ENCODE assay signal across 1 cellular context in genomic region chr11:102552447-102553200, GRCh38.
TF ChIP-seq lines count a peak whose summit lies in the region.

No MANE protein-coding gene starts in this region.

TF ChIP-seq in H1, 55 proteins besides CTCF, POLR2A, EP300 and RAD21:
- no peak for TF ChIP-seq KDM4A (IDR thresholded peaks at IDR 0.05; ENCODE audit: low read depth, low read length, severe bottlenecking)
- no peak for TF ChIP-seq SAP30 (IDR thresholded peaks at IDR 0.05; ENCODE audit: insufficient read depth, insufficient replicate concordance, low read length)
- TF ChIP-seq ASH2L (IDR thresholded peaks at IDR 0.05; ENCODE audit: low read length) = no peak
- TF ChIP-seq SP1 (IDR thresholded peaks at IDR 0.05; ENCODE audit: low read depth, low read length) = no peak
- no peak for TF ChIP-seq YY1 (IDR thresholded peaks at IDR 0.05; ENCODE audit: low read depth, low read length)
- TF ChIP-seq SIN3A (conservative IDR thresholded peaks at IDR 0.05 in 1 of 2, IDR thresholded peaks at IDR 0.05 in 1 of 2; ENCODE audit: low read depth in 1 of 2, low read length in 2 of 2) = no peak
- TF ChIP-seq MAFK (IDR thresholded peaks at IDR 0.05; ENCODE audit: low read depth, low read length) = no peak
- TF ChIP-seq RXRA (IDR thresholded peaks at IDR 0.05; ENCODE audit: insufficient read depth, low read depth, low read length) = no peak
- no peak for TF ChIP-seq KDM5A (IDR thresholded peaks at IDR 0.05; ENCODE audit: low read length)
- TF ChIP-seq CHD1 (IDR thresholded peaks at IDR 0.05; ENCODE audit: low read depth, low read length) = no peak
- no peak for TF ChIP-seq BCL11A (IDR thresholded peaks at IDR 0.05; ENCODE audit: low read depth in 2 of 2, low read length in 2 of 2)
- no peak for TF ChIP-seq POU5F1 (IDR thresholded peaks at IDR 0.05; ENCODE audit: low read depth, low read length)
- TF ChIP-seq NRF1 (IDR thresholded peaks at IDR 0.05; ENCODE audit: low read depth, low read length) = no peak
TF ChIP-seq in H1: peak in this region for 0.
